1 cellular context compared by ENCODE assay signal in the genomic region with DNA sequence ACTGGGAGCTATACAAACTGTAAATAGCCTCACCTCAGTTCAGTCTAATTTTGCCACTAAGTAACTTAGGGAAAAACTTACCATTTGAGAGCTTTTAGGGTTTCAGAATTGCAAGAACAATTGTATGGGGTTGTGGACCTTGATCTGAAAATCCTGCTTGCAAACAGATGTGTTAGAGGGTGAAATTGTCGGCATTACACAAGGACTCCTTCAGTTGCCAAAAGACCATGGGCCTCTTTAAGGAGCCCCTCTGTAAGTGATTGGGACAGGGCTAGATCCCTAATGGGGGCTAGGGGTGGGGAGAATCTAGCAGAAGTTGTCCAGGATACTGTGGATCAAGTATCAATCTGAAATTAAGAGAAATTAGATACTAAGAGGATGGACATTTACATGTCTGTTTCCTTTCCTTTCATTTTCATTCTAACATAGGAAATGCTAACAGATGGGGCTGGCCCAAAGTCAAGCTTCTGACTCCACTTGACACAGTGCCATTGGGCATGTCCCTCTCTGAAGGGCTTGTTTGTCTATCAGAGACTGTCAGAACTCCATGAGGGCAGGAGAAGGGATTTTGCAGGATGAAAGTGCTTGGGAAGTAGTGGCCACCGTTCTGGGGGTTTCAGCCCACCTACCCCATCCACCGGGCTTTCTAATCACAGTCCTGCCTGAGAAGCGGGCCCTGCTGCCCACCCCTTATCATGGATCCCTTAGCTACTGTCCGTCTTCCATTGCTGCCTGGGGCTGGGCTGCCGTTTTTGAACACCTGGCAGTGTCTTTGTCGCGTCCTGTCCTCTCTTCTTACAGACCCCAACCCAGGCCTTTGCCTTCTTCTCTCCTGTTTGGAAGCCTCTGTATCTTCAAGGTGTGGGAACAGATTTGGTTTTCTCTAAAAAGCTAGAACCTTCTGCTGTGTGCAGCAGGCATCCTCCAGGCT.
TF ChIP-seq lines count a peak whose summit lies in the region.

No MANE protein-coding gene starts in this region.

TF ChIP-seq in HepG2, 621 proteins besides CTCF, POLR2A, EP300 and RAD21 (continued from another document):
- TF ChIP-seq GPBP1L1 (CRISPR knock-in tag; IDR thresholded peaks at IDR 0.05), result no peak
- TF ChIP-seq, protein P1, sequence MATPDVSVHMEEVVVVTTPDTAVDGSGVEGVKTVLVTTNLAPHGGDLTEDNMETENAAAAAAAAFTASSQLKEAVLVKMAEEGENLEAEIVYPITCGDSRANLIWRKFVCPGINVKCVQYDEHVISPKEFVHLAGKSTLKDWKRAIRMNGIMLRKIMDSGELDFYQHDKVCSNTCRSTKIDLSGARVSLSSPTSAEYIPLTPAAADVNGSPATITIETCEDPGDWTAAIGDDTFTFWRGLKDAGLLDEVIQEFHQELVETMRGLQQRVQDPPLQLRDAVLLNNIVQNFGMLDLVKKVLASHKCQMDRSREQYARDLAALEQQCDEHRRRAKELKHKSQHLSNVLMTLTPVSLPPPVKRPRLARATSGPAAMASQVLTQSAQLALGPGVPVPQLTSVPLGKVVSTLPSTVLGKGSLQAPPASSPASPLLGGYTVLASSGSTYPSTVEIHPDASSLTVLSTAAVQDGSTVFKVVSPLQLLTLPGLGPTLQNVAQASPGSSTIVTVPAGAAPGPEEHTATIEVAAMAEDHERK (CRISPR knock-in tag; IDR thresholded peaks at IDR 0.05; ENCODE audit: low read depth), result no peak
- TF ChIP-seq ZNF652 (CRISPR knock-in tag; IDR thresholded peaks at IDR 0.05; ENCODE audit: borderline replicate concordance, low read depth), result no peak
- no peak for TF ChIP-seq ATF5 (CRISPR knock-in tag; IDR thresholded peaks at IDR 0.05; ENCODE audit: low read depth)
- no peak for TF ChIP-seq ZFP36L2 (CRISPR knock-in tag; IDR thresholded peaks at IDR 0.05)
- no peak for TF ChIP-seq RBFOX2 (IDR thresholded peaks at IDR 0.05; ENCODE audit: low read depth, low read length)
- no peak for TF ChIP-seq GATA4 (IDR thresholded peaks at IDR 0.05; ENCODE audit: borderline replicate concordance, low read depth)
- TF ChIP-seq ZC3H4 (CRISPR knock-in tag; IDR thresholded peaks at IDR 0.05; ENCODE audit: borderline replicate concordance), result no peak
- TF ChIP-seq ZNF790 (CRISPR knock-in tag; IDR thresholded peaks at IDR 0.05; ENCODE audit: borderline replicate concordance), result no peak
- TF ChIP-seq ZFP82 (CRISPR knock-in tag; IDR thresholded peaks at IDR 0.05; ENCODE audit: borderline replicate concordance), result no peak
- TF ChIP-seq STAT6 (CRISPR knock-in tag; IDR thresholded peaks at IDR 0.05; ENCODE audit: borderline replicate concordance), result no peak
- TF ChIP-seq HDAC2 (CRISPR knock-in tag; IDR thresholded peaks at IDR 0.05), result no peak
- no peak for TF ChIP-seq KAT2B (IDR thresholded peaks at IDR 0.05; ENCODE audit: borderline replicate concordance, low read depth, low read length)
- TF ChIP-seq NR2C2 (CRISPR knock-in tag; IDR thresholded peaks at IDR 0.05; ENCODE audit: borderline replicate concordance), result no peak
- no peak for TF ChIP-seq PPARG (CRISPR knock-in tag; conservative IDR thresholded peaks at IDR 0.05)
- no peak for TF ChIP-seq ZNF33A (CRISPR knock-in tag; IDR thresholded peaks at IDR 0.05; ENCODE audit: borderline replicate concordance)
